Comparison of ENCODE assay signal across 12 cellular contexts in the genomic region with DNA sequence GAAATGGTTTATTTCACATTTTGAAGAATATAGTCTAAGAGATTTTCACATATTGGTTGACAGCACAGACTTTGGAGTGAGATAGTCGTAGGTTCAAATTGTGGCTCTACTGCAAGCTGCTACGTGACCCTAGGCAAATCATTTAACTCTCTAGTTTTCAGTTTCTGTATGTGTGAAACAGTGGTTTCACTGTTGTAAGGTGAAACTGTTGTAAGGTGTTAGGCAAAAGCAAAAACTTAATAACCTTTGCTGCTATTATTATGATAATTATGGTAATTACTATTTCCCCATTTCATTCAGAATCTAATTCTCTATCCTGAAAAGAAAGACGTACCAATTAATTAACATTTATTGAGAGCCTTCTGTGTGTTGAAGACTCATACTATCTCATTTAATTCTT.
DNase-seq lines count a peak whose midpoint lies in the region; ATAC-seq and TF ChIP-seq lines count a peak whose summit lies in the region.
"Had no signal": no experiment of that assay in that cellular context is flagged by ENCODE, and none has a peak within 500 bp of the region (broad histone marks: within the 10 kb centered on the region; RNA-seq: fewer than 3 reads in every experiment).

No MANE protein-coding gene starts in this region.

- DNase-seq in GM13977 (ENCODE audit: low spot score): peak; percentile 46
- DNase-seq in cerebellar cortex (ENCODE audit: low spot score): no peak
- DNase-seq in AG08396 (ENCODE audit: low spot score): no peak
- no peak for DNase-seq in ureter (ENCODE audit: low spot score)
- DNase-seq in A172 (ENCODE audit: low spot score): no peak
- DNase-seq: activated CD8-positive, alpha-beta memory T cell treated with anti-CD3 and anti-CD28 coated beads, Interleukin-2, amount 50 U/mL, for 48 hours; C1 segment of cervical spinal cord; NCI-H510A treated with DMSO at 0.1 percent for 48 hours had no signal

- ATAC-seq in GM19397 (IDR thresholded peaks at IDR 0.05; ENCODE audit: unreplicated experiment): peak; percentile 96
- peak; percentile 100 for ATAC-seq in HG02852 (IDR thresholded peaks at IDR 0.05; ENCODE audit: unreplicated experiment)
- peak; percentile 98 for ATAC-seq in HG03565 (IDR thresholded peaks at IDR 0.05; ENCODE audit: unreplicated experiment)
- ATAC-seq: gastroesophageal sphincter had no signal

- in situ Hi-C loops in GM13977 (cut with MboI; ENCODE audit: low pct_unique_long_range_greater_than_20kb, low sequenced_read_pairs, unreplicated experiment): no loop called here

- TF ChIP-seq CTCF in GM13977 (IDR thresholded peaks at IDR 0.05; ENCODE audit: extremely low read depth, insufficient read depth, missing control alignments): no peak
